20 cellular contexts compared by ENCODE assay signal in genomic region chr16:50771366-50771765, GRCh38. TPM values are rescaled to one million over a fixed set of nuclear protein-coding genes. Genes with fewer than 3 reads are reported as not detected.
DNase-seq lines count a peak whose midpoint lies in the region; ATAC-seq, FAIRE-seq and TF ChIP-seq lines count a peak whose summit lies in the region.
"Had no signal": no experiment of that assay in that cellular context is flagged by ENCODE, and none has a peak within 500 bp of the region (broad histone marks: within the 10 kb centered on the region; RNA-seq: fewer than 3 reads in every experiment).

No MANE protein-coding gene starts in this region.

- no peak overlapping the region for H2AFZ ChIP-seq in K562 (ENCODE audit: low read depth, low read length)

- H3K4me1 Mint-ChIP-seq in CD4-positive, alpha-beta T cell (ENCODE audit: low read depth) = peaks cover 97% of the 10 kb centered on the region
- peaks cover 54 to 99% (median 94%) of the 10 kb centered on the region in 7 donors for H3K4me1 Mint-ChIP-seq in naive thymus-derived CD4-positive, alpha-beta T cell

- no peaks in the 10 kb centered on the region for H3K4me1 ChIP-seq in K562 (replicated peaks in 1 of 2; ENCODE audit: control insufficient read depth in 2 of 2, insufficient read depth in 2 of 2, low read length in 2 of 2)
- peaks cover 25 to 26% of the 10 kb centered on the region in 2 donors for H3K4me1 ChIP-seq in naive thymus-derived CD4-positive, alpha-beta T cell (ENCODE audit: control insufficient read depth in 2 of 2, insufficient read depth in 2 of 2, low read length in 2 of 2)

- peak overlapping the region; percentile 7 for H3K27ac Mint-ChIP-seq in CD4-positive, alpha-beta T cell
- peak overlapping the region in 1 of 9 donors; percentile 34 for H3K27ac Mint-ChIP-seq in naive thymus-derived CD4-positive, alpha-beta T cell
- H3K27ac Mint-ChIP-seq: activated naive CD8-positive, alpha-beta T cell treated with anti-CD3 and anti-CD28 coated beads, Interleukin-2, amount 10 ng/mL, durations not matched to agents 7 days and 5 days had no signal

- no peak overlapping the region for H3K4me3 Mint-ChIP-seq in CD4-positive, alpha-beta T cell
- peak overlapping the region in 6 of 10 donors; percentile 21 to 65 (median 38) for H3K4me3 Mint-ChIP-seq in naive thymus-derived CD4-positive, alpha-beta T cell
- H3K4me3 Mint-ChIP-seq: activated naive CD8-positive, alpha-beta T cell treated with anti-CD3 and anti-CD28 coated beads, Interleukin-2, amount 10 ng/mL, durations not matched to agents 7 days and 5 days; CD8-positive, alpha-beta T cell had no signal

- FAIRE-seq in K562 (lab: Jason Lieb, UNC) = no peak
- FAIRE-seq: endometrium, urothelium cell line had no signal

- no peak for TF ChIP-seq CTCF in CD4-positive, alpha-beta T cell (IDR thresholded peaks at IDR 0.05)
- TF ChIP-seq CTCF in K562 (IDR thresholded peaks at IDR 0.05 in 2 of 3, conservative IDR thresholded peaks at IDR 0.05 in 1 of 3; ENCODE audit: insufficient read depth in 2 of 3, low read depth in 1 of 3, low read length in 3 of 3) = no peak

- H3K36me3 ChIP-seq in K562 (ENCODE audit: control insufficient read depth, insufficient read depth, low read length) = no peaks in the 10 kb centered on the region
- H3K36me3 ChIP-seq in naive thymus-derived CD4-positive, alpha-beta T cell (ENCODE audit: control insufficient read depth in 2 of 3, insufficient read depth in 3 of 3, low read length in 3 of 3) = peaks cover 6 to 49% (median 11%) of the 10 kb centered on the region in 3 experiments

- CTCF ChIA-PET in CD4-positive, alpha-beta T cell (lab: Charles Lee) = interaction anchor here (0.6 kb wide), 1 partner anchor 10 kb away, joined by 3 read pairs; no protein-coding TSS in a partner anchor
- CTCF ChIA-PET in K562 (lab: Yijun Ruan, JAX; ENCODE audit: low intra/inter-chr PET ratio) = no interaction called here
- CTCF ChIA-PET in naive thymus-derived CD4-positive, alpha-beta T cell (lab: Charles Lee) = no interaction called here

- H3K4me2 ChIP-seq in K562 (ENCODE audit: insufficient read depth, low read length) = no peak overlapping the region
- H3K4me2 ChIP-seq: smooth muscle cell had no signal

- BruUV-seq in K562 (replicated peaks; lab: Mats Ljungman, UMichigan) = no TSS peak

- H3K9me3 Mint-ChIP-seq in CD4-positive, alpha-beta T cell = peaks cover 4% of the 10 kb centered on the region
- peaks cover 0 to 9% (median under 1%) of the 10 kb centered on the region in 11 donors for H3K9me3 Mint-ChIP-seq in naive thymus-derived CD4-positive, alpha-beta T cell

- in situ Hi-C loops in K562 (cut with MboI) = no loop called here

- POLR2A ChIA-PET in CD4-positive, alpha-beta T cell (lab: Charles Lee) = no interaction called here
- POLR2A ChIA-PET in K562 (lab: Yijun Ruan, JAX) = no interaction called here
- POLR2A ChIA-PET in naive thymus-derived CD4-positive, alpha-beta T cell (lab: Charles Lee) = interaction anchor here (0.6 to 0.7 kb wide), 2 partner anchors 10 to 28 kb away, joined by 3 read pairs; no protein-coding TSS in a partner anchor

- TF ChIP-seq RAD21 in K562 (CRISPR knock-in tag; conservative IDR thresholded peaks at IDR 0.05 in 1 of 2, IDR thresholded peaks at IDR 0.05 in 1 of 2) = no peak

- no peak overlapping the region for H3K4me3 ChIP-seq in K562
- H3K4me3 ChIP-seq in naive thymus-derived CD4-positive, alpha-beta T cell (ENCODE audit: low read length) = no peak overlapping the region
- H3K4me3 ChIP-seq: smooth muscle cell had no signal

- intact Hi-C loops in CD4-positive, alpha-beta T cell (cut with DNase I, micrococcal nuclease) = no loop called here
- intact Hi-C loops in K562 (cut with micrococcal nuclease) = no loop called here
- intact Hi-C loops in naive thymus-derived CD4-positive, alpha-beta T cell (cut with micrococcal nuclease) = loop anchor here in 1 of 2 donors (1.0 kb wide), 1 partner anchor 8 kb away; no protein-coding TSS in a partner anchor

- H3K27me3 Mint-ChIP-seq in CD4-positive, alpha-beta T cell = no peaks in the 10 kb centered on the region
- no peaks in the 10 kb centered on the region for H3K27me3 Mint-ChIP-seq in naive thymus-derived CD4-positive, alpha-beta T cell
- H3K27me3 Mint-ChIP-seq: activated naive CD8-positive, alpha-beta T cell treated with anti-CD3 and anti-CD28 coated beads, Interleukin-2, amount 10 ng/mL, durations not matched to agents 7 days and 5 days had no signal

- no peaks in the 10 kb centered on the region for H3K9me3 ChIP-seq in CD4-positive, alpha-beta T cell (ENCODE audit: control insufficient read depth, low read length)
- H3K9me3 ChIP-seq in K562 (replicated peaks; ENCODE audit: control insufficient read depth, insufficient read depth, low read depth, low read length) = no peaks in the 10 kb centered on the region
- H3K9me3 ChIP-seq in naive thymus-derived CD4-positive, alpha-beta T cell (ENCODE audit: control insufficient read depth in 2 of 3, low read length in 3 of 3) = no peaks in the 10 kb centered on the region

- no peak overlapping the region for H3K9ac ChIP-seq in K562 (ENCODE audit: insufficient read depth in 1 of 2, low read depth in 2 of 2, low read length in 2 of 2)

- no peaks in the 10 kb centered on the region for H4K20me1 ChIP-seq in K562 (replicated peaks; ENCODE audit: control insufficient read depth, insufficient read depth, low read length)

- H3K27ac ChIP-seq in CD4-positive, alpha-beta T cell (ENCODE audit: low read depth, low read length) = no peak overlapping the region
- no peak overlapping the region for H3K27ac ChIP-seq in K562 (ENCODE audit: extremely low read depth, low read depth, low read length)
- H3K27ac ChIP-seq in naive thymus-derived CD4-positive, alpha-beta T cell (ENCODE audit: low read depth, low read length) = no peak overlapping the region
- H3K27ac ChIP-seq: RWPE1 had no signal

- 24% methylated on average over 3 of the region's 3 CpGs for WGBS in K562 (ENCODE audit: insufficient coverage, low coverage, missing lambda C conversion rate)

- H3K36me3 Mint-ChIP-seq in CD4-positive, alpha-beta T cell (ENCODE audit: low read depth) = peaks cover 100% of the 10 kb centered on the region
- peaks cover 4 to 69% (median 60%) of the 10 kb centered on the region in 5 donors for H3K36me3 Mint-ChIP-seq in naive thymus-derived CD4-positive, alpha-beta T cell

- TF ChIP-seq EP300 in K562 (IDR thresholded peaks at IDR 0.05; ENCODE audit: low read length) = no peak

- no peak for TF ChIP-seq POLR2A in K562 (conservative IDR thresholded peaks at IDR 0.05)

- no peak for ATAC-seq in CD4-positive, alpha-beta T cell (ENCODE audit: poor library complexity)
- ATAC-seq in K562 = no peak
- ATAC-seq in naive thymus-derived CD4-positive, alpha-beta T cell = no peak
- no peak for ATAC-seq in HG03521 (IDR thresholded peaks at IDR 0.05; ENCODE audit: unreplicated experiment)
- no peak for ATAC-seq in GM21619 (IDR thresholded peaks at IDR 0.05; ENCODE audit: unreplicated experiment)
- ATAC-seq: CD8-positive, alpha-beta T cell; left cardiac atrium had no signal

- H3K9me1 ChIP-seq in K562 (ENCODE audit: control insufficient read depth, insufficient read depth, low read length) = no peaks in the 10 kb centered on the region

- H3K27me3 ChIP-seq in CD4-positive, alpha-beta T cell (ENCODE audit: control insufficient read depth, insufficient read depth, low read length) = no peaks in the 10 kb centered on the region
- no peaks in the 10 kb centered on the region for H3K27me3 ChIP-seq in K562 (ENCODE audit: control insufficient read depth in 2 of 2, insufficient read depth in 2 of 2, low read length in 2 of 2)
- no peaks in the 10 kb centered on the region for H3K27me3 ChIP-seq in naive thymus-derived CD4-positive, alpha-beta T cell (ENCODE audit: control insufficient read depth in 2 of 2, insufficient read depth in 2 of 2, low read length in 2 of 2)

- H3K79me2 ChIP-seq in K562 (ENCODE audit: control insufficient read depth, insufficient read depth, low read length) = no peaks in the 10 kb centered on the region

- no peak for DNase-seq in CD4-positive, alpha-beta T cell
- DNase-seq in HT1080 (ENCODE audit: low read depth) (peak; percentile 47), K562 (ENCODE audit: extremely low read depth in 1 of 4, low spot score in 3 of 4) (no peak), HUDEP-2 (lab: John Stamatoyannopoulos, UW; ENCODE audit: unreplicated experiment in 76 of 76) (no peak)
- DNase-seq in naive thymus-derived CD4-positive, alpha-beta T cell = no peak
- DNase-seq: activated CD8-positive, alpha-beta memory T cell treated with anti-CD3 and anti-CD28 coated beads, Interleukin-2, amount 50 U/mL, for 48 hours; activated naive CD8-positive, alpha-beta T cell treated with anti-CD3 and anti-CD28 coated beads, Interleukin-2, amount 10 ng/mL, durations not matched to agents 7 days and 5 days; CD8-positive, alpha-beta T cell; cerebellar nuclear complex; left cardiac atrium; NCI-H187 treated with DMSO at 0.1 percent for 48 hours; NCI-H69; stimulated activated naive CD4-positive, alpha-beta T cell; T-helper 2 cell had no signal

RNA-seq across cellular contexts. Expression of gene CYLD, which starts 29.5 kb away (rescaled TPM):
- total RNA-seq in CD4-positive, alpha-beta T cell = 100 to 1,000 TPM; 360 to 373 TPM
- total RNA-seq in HT1080 (2014; rRNA removed; shearing (Covaris generic)) = 11.8 and 12.7 TPM in 2 replicates
- polyA plus RNA-seq in HT1080 (2015; cell fraction: cytosol; rRNA removed) = 11.1 and 14.7 TPM in 2 replicates
- polyA plus RNA-seq in HT1080 (2015; cell fraction: nucleus; rRNA removed) = 17.9 and 23.0 TPM in 2 replicates
- 8.0 and 30.7 TPM in 2 replicates for total RNA-seq in K562 (2011; cell fraction: chromatin; rRNA removed; ENCODE audit: low replicate concordance)
- 4.3 and 6.3 TPM in 2 replicates for total RNA-seq in K562 (2011; cell fraction: nucleolus; rRNA removed)
- 8.1 and 14.1 TPM in 2 replicates for total RNA-seq in K562 (2011; cell fraction: nucleoplasm; rRNA removed)
- total RNA-seq in K562 (2014; rRNA removed) (3.6 and 5.4 TPM in 2 replicates), K562 (2014; rRNA removed; fragmentation: Illumina TruSeq; extraction: Trizol) (6.8 and 7.6 TPM in 2 replicates), K562 (2015; rRNA removed; fragmentation: Illumina TruSeq; extraction: Trizol) (4.2 and 4.8 TPM in 2 replicates), K562 (2021) (6.2 and 6.4 TPM in 2 replicates)
- polyA plus RNA-seq in K562 (2011; rRNA removed) (3.7 and 7.4 TPM in 2 replicates), K562 (2014; fragmentation: Illumina TruSeq; extraction: Trizol) (5.3 and 5.8 TPM in 2 replicates), K562 (2014; fragmentation: Nextera tagmentation; extraction: Ambion mirVana) (1 to 10 TPM; 4.3 to 5.2 TPM), K562 (2014; rRNA removed) (2.8 and 3.4 TPM in 2 replicates)
- 1.5 and 2.0 TPM in 2 replicates for polyA plus RNA-seq in K562 (2011; cell fraction: cytosol; rRNA removed)
- 4.9 and 6.5 TPM in 2 replicates for polyA plus RNA-seq in K562 (2011; cell fraction: nucleus; rRNA removed)
- polyA plus RNA-seq in K562 (2012) = 3.8 and 5.5 TPM in 2 replicates
- 9.5 and 9.9 TPM in 2 replicates for polyA minus RNA-seq in K562 (2011; rRNA and poly(A)+ RNA removed)
- polyA minus RNA-seq in K562 (2011; cell fraction: cytosol; rRNA and poly(A)+ RNA removed) = 2.3 and 3.8 TPM in 2 replicates
- polyA minus RNA-seq in K562 (2011; cell fraction: nucleus; rRNA and poly(A)+ RNA removed) = 11.0 and 15.2 TPM in 2 replicates
- 100 to 1,000 TPM; 259 to 393 (median 336) TPM for total RNA-seq in naive thymus-derived CD4-positive, alpha-beta T cell
- polyA plus RNA-seq in naive thymus-derived CD4-positive, alpha-beta T cell = 100 to 1,000 TPM; 170 to 224 TPM

Comparison
In these comparisons a context has a peak if more than half of its experiments do, and no peak if none do; other contexts are left out.
1. RNA of gene CYLD, which starts 29.5 kb away (total RNA-seq): 360 to 373 TPM in CD4-positive, alpha-beta T cell and 259 to 393 TPM in naive thymus-derived CD4-positive, alpha-beta T cell; 11.8 to 12.7 TPM in HT1080 and 3.6 to 30.7 TPM in K562; every median in the first group is over 4 times any median in the second.